In the genomic region with DNA sequence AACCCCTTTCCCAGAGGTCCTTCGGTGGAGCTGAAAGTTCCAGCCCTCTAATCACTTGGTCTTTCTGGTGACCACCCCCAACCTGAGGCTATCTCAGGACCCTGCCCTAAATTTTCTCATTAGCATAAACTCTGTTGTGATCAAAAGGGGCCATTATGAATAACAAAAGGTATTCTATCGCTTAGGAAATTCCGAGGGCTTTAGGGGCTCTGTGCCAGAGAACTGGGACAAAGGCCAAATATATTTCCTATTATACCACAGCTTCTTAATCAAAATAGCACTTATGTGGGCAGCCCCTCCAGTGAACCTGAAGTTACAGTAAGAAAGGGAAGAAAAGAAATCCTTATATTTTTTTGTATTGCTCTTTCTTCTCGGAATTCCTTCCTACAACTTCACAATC, we compare ENCODE assay signal across 15 cellular contexts.
"Had no signal": no experiment of that assay in that cellular context is flagged by ENCODE, and none has a peak within 500 bp of the region (broad histone marks: within the 10 kb centered on the region; RNA-seq: fewer than 3 reads in every experiment).

No MANE protein-coding gene starts in this region.

- H3K36me3 ChIP-seq: esophagus muscularis mucosa, ovary, spleen, upper lobe of left lung had no signal

- H3K4me1 ChIP-seq: testis had no signal

- H3K4me3 ChIP-seq: esophagus muscularis mucosa, ovary, spleen, testis, upper lobe of left lung had no signal

- ATAC-seq: left cardiac atrium, sciatic nerve had no signal

- DNase-seq: activated CD4-positive, CD25-positive, alpha-beta regulatory T cell treated with anti-CD3 and anti-CD28 coated beads, Interleukin-2, amount 50 U/mL, for 72 hours; activated naive CD4-positive, alpha-beta T cell; activated naive CD8-positive, alpha-beta T cell treated with anti-CD3 and anti-CD28 coated beads, Interleukin-2, amount 10 ng/mL, durations not matched to agents 7 days and 5 days; activated T-cell treated with anti-CD3 and anti-CD28 coated beads for 4 hours; anterior cingulate cortex; immature natural killer cell; left cardiac atrium; mammary epithelial cell; naive B cell; ovary; spleen; testis; upper lobe of left lung had no signal

- H3K27me3 ChIP-seq: esophagus muscularis mucosa, ovary, spleen, testis, upper lobe of left lung had no signal

- H3K9me3 ChIP-seq: esophagus muscularis mucosa, ovary, spleen, testis, upper lobe of left lung had no signal

- H3K27ac ChIP-seq: esophagus muscularis mucosa, ovary, spleen, testis, upper lobe of left lung had no signal
